ENCODE assay signal across 8 cellular contexts in genomic region chr19:17282488-17283256, GRCh38. TPM values are rescaled to one million over a fixed set of nuclear protein-coding genes. Genes with fewer than 3 reads are reported as not detected.
A peak's percentile ranks its signal among the peaks of the same experiment; 100 is the strongest.
DNase-seq lines count a peak whose midpoint lies in the region; ATAC-seq and TF ChIP-seq lines count a peak whose summit lies in the region.

No MANE protein-coding gene starts in this region.

- no peaks in the 10 kb centered on the region for H4K20me1 ChIP-seq in MM.1S (ENCODE audit: insufficient read depth, low read length)

- no peaks in the 10 kb centered on the region for H3K27me3 ChIP-seq in CD8-positive, alpha-beta T cell (ENCODE audit: insufficient read depth, low read length)
- H3K27me3 ChIP-seq in MM.1S (replicated peaks; ENCODE audit: insufficient read depth, low read length) (peaks cover 23% of the 10 kb centered on the region), cardiac muscle cell (peaks cover 13% of the 10 kb centered on the region)

- H3K79me2 ChIP-seq in MM.1S (ENCODE audit: low read length): no peaks in the 10 kb centered on the region

- peak; percentile 97 for TF ChIP-seq CTCF in CD8-positive, alpha-beta T cell (IDR thresholded peaks at IDR 0.05)
- peak; percentile 88 for TF ChIP-seq CTCF in MM.1S (IDR thresholded peaks at IDR 0.05; ENCODE audit: low read length)
- peak; percentile 89 for TF ChIP-seq CTCF in cardiac muscle cell (IDR thresholded peaks at IDR 0.05; ENCODE audit: low read depth, low read length)
- TF ChIP-seq CTCF in type B pancreatic cell (conservative IDR thresholded peaks at IDR 0.05): peak; percentile 97

- POLR2A ChIA-PET in CD8-positive, alpha-beta T cell (lab: Charles Lee): interaction anchor here (0.6 to 1.0 kb wide), 2 partner anchors 23 to 100 kb away, joined by 3 read pairs; no protein-coding TSS in a partner anchor

- H3K9ac ChIP-seq in MM.1S (ENCODE audit: low read length): no peak overlapping the region
- H3K9ac ChIP-seq in SK-N-MC (ENCODE audit: insufficient read length): peak overlapping the region; percentile 43

- no peaks in the 10 kb centered on the region for H3K9me3 Mint-ChIP-seq in CD8-positive, alpha-beta T cell
- H3K9me3 Mint-ChIP-seq in activated naive CD4-positive, alpha-beta T cell treated with anti-CD3 and anti-CD28 coated beads, Interleukin-2, amount 10 ng/mL, durations not matched to agents 7 days and 5 days: no peaks in the 10 kb centered on the region
- H3K9me3 Mint-ChIP-seq in type B pancreatic cell: no peaks in the 10 kb centered on the region

- H3K4me1 Mint-ChIP-seq in CD8-positive, alpha-beta T cell (ENCODE audit: low read depth): peaks cover 2% of the 10 kb centered on the region
- H3K4me1 Mint-ChIP-seq in activated naive CD4-positive, alpha-beta T cell treated with anti-CD3 and anti-CD28 coated beads, Interleukin-2, amount 10 ng/mL, durations not matched to agents 7 days and 5 days: peaks cover 7% of the 10 kb centered on the region
- H3K4me1 Mint-ChIP-seq in type B pancreatic cell (ENCODE audit: unreplicated experiment): no peaks in the 10 kb centered on the region

- H3K27ac Mint-ChIP-seq in CD8-positive, alpha-beta T cell: no peak overlapping the region
- H3K27ac Mint-ChIP-seq in activated naive CD4-positive, alpha-beta T cell treated with anti-CD3 and anti-CD28 coated beads, Interleukin-2, amount 10 ng/mL, durations not matched to agents 7 days and 5 days: peak overlapping the region; percentile 58
- no peak overlapping the region for H3K27ac Mint-ChIP-seq in type B pancreatic cell

- H3K9me3 ChIP-seq in CD8-positive, alpha-beta T cell (ENCODE audit: low read length): no peaks in the 10 kb centered on the region
- no peaks in the 10 kb centered on the region for H3K9me3 ChIP-seq in MM.1S (replicated peaks; ENCODE audit: insufficient read depth, low read length)
- H3K9me3 ChIP-seq in SK-N-MC (ENCODE audit: low read depth, low read length): no peaks in the 10 kb centered on the region
- no peaks in the 10 kb centered on the region for H3K9me3 ChIP-seq in cardiac muscle cell (ENCODE audit: low read depth)

- H3K9me2 ChIP-seq in MM.1S (replicated peaks; ENCODE audit: insufficient read depth, low read length): no peaks in the 10 kb centered on the region

- CTCF ChIA-PET in CD8-positive, alpha-beta T cell (lab: Charles Lee): interaction anchor here (0.6 to 7.5 kb wide), 24 partner anchors 9 to 510 kb away, joined by 3 to 148 read pairs (median 5); partner anchors contain the start of genes ABHD8, BABAM1, MRPL34 and USHBP1
- CTCF ChIA-PET in activated naive CD4-positive, alpha-beta T cell treated with anti-CD3 and anti-CD28 coated beads, Interleukin-2, amount 10 ng/mL, durations not matched to agents 7 days and 5 days (lab: Charles Lee): interaction anchor here (0.6 to 3.5 kb wide), 16 partner anchors 9 to 510 kb away, joined by 3 to 15 read pairs (median 6); partner anchors contain the start of genes BABAM1, DDA1 and USHBP1

- no peaks in the 10 kb centered on the region for H3F3A ChIP-seq in MM.1S (ENCODE audit: insufficient read depth, low read length)

- H3K4me3 ChIP-seq in CD8-positive, alpha-beta T cell (ENCODE audit: low read depth, low read length): peak overlapping the region; percentile 82
- H3K4me3 ChIP-seq in MM.1S (ENCODE audit: low read length) (peak overlapping the region; percentile 44), SK-N-MC (peak overlapping the region; percentile 78), cardiac muscle cell (peak overlapping the region; percentile 8)

- ATAC-seq in CD8-positive, alpha-beta T cell: peak; percentile 95
- peak; percentile 56 for ATAC-seq in GM21515 (IDR thresholded peaks at IDR 0.05; ENCODE audit: unreplicated experiment)

- peak overlapping the region; percentile 80 for H3K4me3 Mint-ChIP-seq in CD8-positive, alpha-beta T cell
- peak overlapping the region; percentile 83 for H3K4me3 Mint-ChIP-seq in activated naive CD4-positive, alpha-beta T cell treated with anti-CD3 and anti-CD28 coated beads, Interleukin-2, amount 10 ng/mL, durations not matched to agents 7 days and 5 days
- peak overlapping the region; percentile 82 for H3K4me3 Mint-ChIP-seq in type B pancreatic cell

- no peak overlapping the region for H3K27ac ChIP-seq in CD8-positive, alpha-beta T cell (ENCODE audit: low read depth, low read length)
- H3K27ac ChIP-seq in MM.1S (ENCODE audit: low read length) (no peak overlapping the region), SK-N-MC (no peak overlapping the region), cardiac muscle cell (no peak overlapping the region)

- peak overlapping the region; percentile 88 for H3K4me2 ChIP-seq in MM.1S (ENCODE audit: low read depth, low read length)

- H3K36me3 Mint-ChIP-seq in CD8-positive, alpha-beta T cell: peaks cover under 1% of the 10 kb centered on the region
- peaks cover 4% of the 10 kb centered on the region for H3K36me3 Mint-ChIP-seq in activated naive CD4-positive, alpha-beta T cell treated with anti-CD3 and anti-CD28 coated beads, Interleukin-2, amount 10 ng/mL, durations not matched to agents 7 days and 5 days
- no peaks in the 10 kb centered on the region for H3K36me3 Mint-ChIP-seq in type B pancreatic cell

- H3K4me1 ChIP-seq in CD8-positive, alpha-beta T cell (ENCODE audit: insufficient read depth, low read length): peaks cover 4% of the 10 kb centered on the region
- peaks cover 12% of the 10 kb centered on the region; the same call in 1 of the 2 replicates for H3K4me1 ChIP-seq in MM.1S (ENCODE audit: low read length)
- no peaks in the 10 kb centered on the region for H3K4me1 ChIP-seq in cardiac muscle cell (ENCODE audit: low read depth)

- H3K36me3 ChIP-seq in CD8-positive, alpha-beta T cell (ENCODE audit: insufficient read depth, low read length): peaks cover 8% of the 10 kb centered on the region
- H3K36me3 ChIP-seq in MM.1S (replicated peaks; ENCODE audit: insufficient read depth, low read length) (no peaks in the 10 kb centered on the region), SK-N-MC (ENCODE audit: insufficient read depth, low read length) (peaks cover 8% of the 10 kb centered on the region; the same call in 1 of the 2 replicates), cardiac muscle cell (peaks cover under 1% of the 10 kb centered on the region)

- DNase-seq in CD8-positive, alpha-beta T cell: peak; percentile 62 to 87 (median 73)
- DNase-seq in MM.1S (peak; percentile 73), SK-N-MC (ENCODE audit: low read depth, low spot score) (no peak), cardiac muscle cell (ENCODE audit: low read depth in 1 of 2, low spot score in 1 of 2) (peak; percentile 83 to 93), pons (ENCODE audit: low spot score) (peak; percentile 38), type B pancreatic cell (ENCODE audit: extremely low spot score, unreplicated experiment) (peak; percentile 92)
- DNase-seq in activated naive CD4-positive, alpha-beta T cell treated with anti-CD3 and anti-CD28 coated beads, Interleukin-2, amount 10 ng/mL, durations not matched to agents 7 days and 5 days: peak; percentile 89

- intact Hi-C loops in CD8-positive, alpha-beta T cell (cut with DNase I, micrococcal nuclease): loop anchor here (1.0 to 2.0 kb wide), 5 partner anchors 21 to 568 kb away; no protein-coding TSS in a partner anchor

- H3K27me3 Mint-ChIP-seq in CD8-positive, alpha-beta T cell (ENCODE audit: low read depth): no peaks in the 10 kb centered on the region
- no peaks in the 10 kb centered on the region for H3K27me3 Mint-ChIP-seq in activated naive CD4-positive, alpha-beta T cell treated with anti-CD3 and anti-CD28 coated beads, Interleukin-2, amount 10 ng/mL, durations not matched to agents 7 days and 5 days
- peaks cover 3% of the 10 kb centered on the region for H3K27me3 Mint-ChIP-seq in type B pancreatic cell

- peak overlapping the region; percentile 74 for H2AFZ ChIP-seq in MM.1S (ENCODE audit: low read length)

RNA-seq across cellular contexts. Expression of gene ANKLE1, which starts 1.0 kb away (rescaled TPM):
- 1 to 10 TPM; 1.3 TPM for total RNA-seq in CD8-positive, alpha-beta T cell
- total RNA-seq in cardiac muscle cell (1.9 and 5.7 TPM in 2 replicates), type B pancreatic cell (ENCODE audit: low replicate concordance) (1.3 and 5.9 TPM in 2 replicates)
- polyA plus RNA-seq in cardiac muscle cell: 1.1 and 3.3 TPM in 2 replicates

RNA-seq across cellular contexts. Expression of gene BABAM1, which starts 15.4 kb away (rescaled TPM):
- total RNA-seq in CD8-positive, alpha-beta T cell: 10 to 100 TPM; 46.9 to 58.0 TPM
- total RNA-seq in cardiac muscle cell (115 and 141 TPM in 2 replicates), type B pancreatic cell (ENCODE audit: low replicate concordance) (84.6 and 93.3 TPM in 2 replicates)
- polyA plus RNA-seq in cardiac muscle cell: 136 and 140 TPM in 2 replicates

RNA-seq across cellular contexts. Expression of gene USHBP1, which starts 18.1 kb away (rescaled TPM):
- not detected for total RNA-seq in CD8-positive, alpha-beta T cell
- total RNA-seq in cardiac muscle cell (0.07 and 0.39 TPM in 2 replicates), type B pancreatic cell (ENCODE audit: low replicate concordance) (0.29 TPM in 1 of 2 replicates, not detected in the other)
- 0.56 and 2.2 TPM in 2 replicates for polyA plus RNA-seq in cardiac muscle cell

RNA-seq across cellular contexts. Expression of gene ABHD8, which starts 20.6 kb away (rescaled TPM):
- 1 to 10 TPM; 3.3 to 3.9 TPM for total RNA-seq in CD8-positive, alpha-beta T cell
- total RNA-seq in cardiac muscle cell: 41.6 and 50.6 TPM in 2 replicates
- polyA plus RNA-seq in cardiac muscle cell: 38.1 and 46.8 TPM in 2 replicates
- 11.6 and 14.3 TPM in 2 replicates for total RNA-seq in type B pancreatic cell (ENCODE audit: low replicate concordance)

RNA-seq across cellular contexts. Expression of gene MRPL34, which starts 23.0 kb away (rescaled TPM):
- 10 to 100 TPM; 29.5 to 33.8 TPM for total RNA-seq in CD8-positive, alpha-beta T cell
- total RNA-seq in cardiac muscle cell (274 and 304 TPM in 2 replicates), type B pancreatic cell (ENCODE audit: low replicate concordance) (79.2 and 111 TPM in 2 replicates)
- 172 and 184 TPM in 2 replicates for polyA plus RNA-seq in cardiac muscle cell

Comparison
In these comparisons a context has a peak if more than half of its experiments do, and no peak if none do; other contexts are left out.
1. H3K4me3 ChIP-seq: peak in every context shown above with its lines; median percentile 82 in CD8-positive, alpha-beta T cell; 78 in SK-N-MC; 44 in MM.1S; 8 in cardiac muscle cell.